In genomic region chr7:142908921-142909870, GRCh38 we compare ENCODE assay signal across 6 cellular contexts. TPM values are rescaled to one million over a fixed set of nuclear protein-coding genes. Genes with fewer than 3 reads are reported as not detected.
DNase-seq lines count a peak whose midpoint lies in the region; TF ChIP-seq lines count a peak whose summit lies in the region.

No MANE protein-coding gene starts in this region.

- TF ChIP-seq CTCF in CD14-positive monocyte (IDR thresholded peaks at IDR 0.05) = peak; percentile 56

- peaks cover 2 to 4% (median 2%) of the 10 kb centered on the region in 3 donors for H3K27me3 Mint-ChIP-seq in CD14-positive monocyte (ENCODE audit: low read depth in 3 of 3)
- H3K27me3 Mint-ChIP-seq in T-helper 2 cell treated with Interferon-gamma antibody and Interleukin-4, amounts not matched to agents 5 μg/mL and 100 μg/mL, for 36 hours (ENCODE audit: low read depth) = peaks cover 6% of the 10 kb centered on the region

- peak; percentile 54 for DNase-seq in CD14-positive monocyte (ENCODE audit: low spot score)
- peak; percentile 61 for DNase-seq in NAMALWA (ENCODE audit: low spot score)
- DNase-seq in iPS-NIHi11 (ENCODE audit: low spot score) = peak; percentile 62
- no peak for DNase-seq in NCI-H2081 (lab: John Stamatoyannopoulos, UW)
- no peak for DNase-seq in DMS79 (lab: John Stamatoyannopoulos, UW)
- DNase-seq in T-helper 2 cell treated with Interferon-gamma antibody and Interleukin-4, amounts not matched to agents 5 μg/mL and 100 μg/mL, for 36 hours (ENCODE audit: low spot score) = no peak

- peak overlapping the region; percentile 65 to 76 for H3K4me3 Mint-ChIP-seq in CD14-positive monocyte
- H3K4me3 Mint-ChIP-seq in T-helper 2 cell treated with Interferon-gamma antibody and Interleukin-4, amounts not matched to agents 5 μg/mL and 100 μg/mL, for 36 hours = no peak overlapping the region

- peaks cover 2 to 10% (median 4%) of the 10 kb centered on the region in 7 donors for H3K9me3 Mint-ChIP-seq in CD14-positive monocyte
- H3K9me3 Mint-ChIP-seq in T-helper 2 cell treated with Interferon-gamma antibody and Interleukin-4, amounts not matched to agents 5 μg/mL and 100 μg/mL, for 36 hours = no peaks in the 10 kb centered on the region

- intact Hi-C loops in CD14-positive monocyte (cut with micrococcal nuclease) = no loop called here

- H3K4me1 Mint-ChIP-seq in CD14-positive monocyte = peaks cover 38% of the 10 kb centered on the region
- no peaks in the 10 kb centered on the region for H3K4me1 Mint-ChIP-seq in T-helper 2 cell treated with Interferon-gamma antibody and Interleukin-4, amounts not matched to agents 5 μg/mL and 100 μg/mL, for 36 hours (ENCODE audit: low read depth)

- no peaks in the 10 kb centered on the region for H3K36me3 Mint-ChIP-seq in CD14-positive monocyte
- H3K36me3 Mint-ChIP-seq in T-helper 2 cell treated with Interferon-gamma antibody and Interleukin-4, amounts not matched to agents 5 μg/mL and 100 μg/mL, for 36 hours (ENCODE audit: low read depth) = no peaks in the 10 kb centered on the region

- peak overlapping the region; percentile 38 to 96 (median 91) for H3K27ac Mint-ChIP-seq in CD14-positive monocyte
- H3K27ac Mint-ChIP-seq in T-helper 2 cell treated with Interferon-gamma antibody and Interleukin-4, amounts not matched to agents 5 μg/mL and 100 μg/mL, for 36 hours = no peak overlapping the region

RNA-seq across cellular contexts. Expression of gene TRPV6, which starts 23.7 kb away (rescaled TPM):
- not detected for polyA plus RNA-seq in CD14-positive monocyte

RNA-seq across cellular contexts. Expression of gene TRPV5, which starts 24.4 kb away (rescaled TPM):
- not detected for polyA plus RNA-seq in CD14-positive monocyte

RNA-seq across cellular contexts. Expression of gene LLCFC1, which starts 30.1 kb away (rescaled TPM):
- not detected for polyA plus RNA-seq in CD14-positive monocyte

RNA-seq across cellular contexts. Expression of gene KEL, which starts 53.0 kb away (rescaled TPM):
- not detected for polyA plus RNA-seq in CD14-positive monocyte

RNA-seq across cellular contexts. Expression of gene EPHB6, which starts 54.3 kb away (rescaled TPM):
- polyA plus RNA-seq in CD14-positive monocyte = 1 to 10 TPM; 7.9 to 9.3 TPM

Comparison
In these comparisons a context has a peak if more than half of its experiments do, and no peak if none do; other contexts are left out.
1. DNase-seq: peak in CD14-positive monocyte (single experiment), NAMALWA (single experiment) and iPS-NIHi11 (single experiment); none in NCI-H2081 (0 of 2), DMS79 (single experiment) and T-helper 2 cell treated with Interferon-gamma antibody and Interleukin-4, amounts not matched to agents 5 μg/mL and 100 μg/mL, for 36 hours (single experiment).